Comparison of ENCODE assay signal across 1 cellular context in genomic region chr22:41444360-41445170, GRCh38.
TF ChIP-seq lines count a peak whose summit lies in the region.

No MANE protein-coding gene starts in this region.

TF ChIP-seq in HepG2, 621 proteins besides CTCF, POLR2A, EP300 and RAD21 (continued from another document and continues in another):
- peak; percentile 42; the same call in 1 of the 2 replicates for TF ChIP-seq ZNF609 (CRISPR knock-in tag; IDR thresholded peaks at IDR 0.05; ENCODE audit: borderline replicate concordance)
- TF ChIP-seq IRF2 (CRISPR knock-in tag; IDR thresholded peaks at IDR 0.05) = peak; percentile 76
- TF ChIP-seq ZNF564 (CRISPR knock-in tag; IDR thresholded peaks at IDR 0.05) = peak; percentile 48; the same call in 1 of the 2 replicates
- TF ChIP-seq FOXK1 (CRISPR knock-in tag; IDR thresholded peaks at IDR 0.05; ENCODE audit: borderline replicate concordance, low read depth) = peak; percentile 16; the same call in 1 of the 2 replicates
- no peak for TF ChIP-seq ZNF207 (IDR thresholded peaks at IDR 0.05; ENCODE audit: borderline replicate concordance)
- TF ChIP-seq RXRB (CRISPR knock-in tag; IDR thresholded peaks at IDR 0.05; ENCODE audit: borderline replicate concordance) = peak; percentile 27; the same call in 1 of the 2 replicates
- no peak for TF ChIP-seq PRMT3 (CRISPR knock-in tag; IDR thresholded peaks at IDR 0.05; ENCODE audit: borderline replicate concordance, low read depth)
- TF ChIP-seq ZNF451 (CRISPR knock-in tag; IDR thresholded peaks at IDR 0.05) = no peak; the same call in 1 of the 2 replicates
- no peak for TF ChIP-seq ZNF781 (CRISPR knock-in tag; IDR thresholded peaks at IDR 0.05; ENCODE audit: borderline replicate concordance, not compliant biosample characterization)
- peak; percentile 90 for TF ChIP-seq ZBTB7A (CRISPR knock-in tag; IDR thresholded peaks at IDR 0.05)
- TF ChIP-seq U2AF2 (IDR thresholded peaks at IDR 0.05; ENCODE audit: low read depth, low read length) = no peak
- TF ChIP-seq ZNF75D (CRISPR knock-in tag; IDR thresholded peaks at IDR 0.05; ENCODE audit: borderline replicate concordance) = no peak
- no peak for TF ChIP-seq MYNN (CRISPR knock-in tag; IDR thresholded peaks at IDR 0.05; ENCODE audit: low read depth)
- peak; percentile 16 for TF ChIP-seq ARID5B (CRISPR knock-in tag; IDR thresholded peaks at IDR 0.05)
- peak; percentile 51 for TF ChIP-seq TAF1 (CRISPR knock-in tag; IDR thresholded peaks at IDR 0.05)
- TF ChIP-seq ZNF326 (CRISPR knock-in tag; IDR thresholded peaks at IDR 0.05; ENCODE audit: borderline replicate concordance) = no peak
- TF ChIP-seq KLF16 (CRISPR knock-in tag; IDR thresholded peaks at IDR 0.05) = peak in 1 of 2 experiments; percentile 64; a peak in 1 of 4 replicates
- peak; percentile 84 for TF ChIP-seq SUZ12 (IDR thresholded peaks at IDR 0.05; ENCODE audit: low read depth, low read length)
- peak; percentile 24; the same call in 1 of the 2 replicates for TF ChIP-seq ZNF430 (CRISPR knock-in tag; IDR thresholded peaks at IDR 0.05)
- TF ChIP-seq PAXIP1 (CRISPR knock-in tag; conservative IDR thresholded peaks at IDR 0.05) = peak; percentile 34; the same call in 1 of the 2 replicates
- peak; percentile 63 for TF ChIP-seq ATF1 (CRISPR knock-in tag; IDR thresholded peaks at IDR 0.05)
- peak; percentile 38; the same call in 1 of the 2 replicates for TF ChIP-seq HDAC1 (CRISPR knock-in tag; IDR thresholded peaks at IDR 0.05)
- TF ChIP-seq RARA (CRISPR knock-in tag; IDR thresholded peaks at IDR 0.05) = peak; percentile 9; the same call in 1 of the 2 replicates
- peak; percentile 58; the same call in 1 of the 2 replicates for TF ChIP-seq PHF21A (CRISPR knock-in tag; IDR thresholded peaks at IDR 0.05)
- peak; percentile 36; the same call in 1 of the 2 replicates for TF ChIP-seq SMAD1 (CRISPR knock-in tag; IDR thresholded peaks at IDR 0.05; ENCODE audit: borderline replicate concordance, low read depth)
- TF ChIP-seq CREB1 (IDR thresholded peaks at IDR 0.05) = no peak
- peak; percentile 83 for TF ChIP-seq CREB1 (CRISPR knock-in tag; IDR thresholded peaks at IDR 0.05)
- no peak for TF ChIP-seq ZBTB21 (CRISPR knock-in tag; IDR thresholded peaks at IDR 0.05)
- TF ChIP-seq HNF4G (IDR thresholded peaks at IDR 0.05; ENCODE audit: borderline replicate concordance, low read depth, low read length) = no peak
- 0 out of 2 replicates have a peak, but pooled peaks have one; percentile 47 for TF ChIP-seq HNF4G (CRISPR knock-in tag; IDR thresholded peaks at IDR 0.05; ENCODE audit: borderline replicate concordance, low read depth)
- peak; percentile 37; the same call in 1 of the 2 replicates for TF ChIP-seq SIX1 (CRISPR knock-in tag; IDR thresholded peaks at IDR 0.05; ENCODE audit: borderline replicate concordance)
- peak; percentile 84 for TF ChIP-seq GATAD1 (CRISPR knock-in tag; IDR thresholded peaks at IDR 0.05)
- peak; percentile 54 for TF ChIP-seq SALL1 (CRISPR knock-in tag; IDR thresholded peaks at IDR 0.05)
- no peak for TF ChIP-seq ZNF790 (CRISPR knock-in tag; IDR thresholded peaks at IDR 0.05; ENCODE audit: borderline replicate concordance)
- 0 out of 2 replicates have a peak, but pooled peaks have one; percentile 21 for TF ChIP-seq DR1 (CRISPR knock-in tag; IDR thresholded peaks at IDR 0.05)
- peak; percentile 89 for TF ChIP-seq NR2F6 (IDR thresholded peaks at IDR 0.05)
- peak; percentile 71 for TF ChIP-seq NR2F6 (CRISPR knock-in tag; IDR thresholded peaks at IDR 0.05)
- TF ChIP-seq SATB2 (CRISPR knock-in tag; IDR thresholded peaks at IDR 0.05) = 0 out of 2 replicates have a peak, but pooled peaks have one; percentile 14
- TF ChIP-seq RBFOX2 (IDR thresholded peaks at IDR 0.05; ENCODE audit: low read depth, low read length) = peak; percentile 74; the same call in 1 of the 2 replicates
- peak; percentile 42; the same call in 1 of the 2 replicates for TF ChIP-seq RFXAP (CRISPR knock-in tag; IDR thresholded peaks at IDR 0.05; ENCODE audit: borderline replicate concordance)
- TF ChIP-seq ELK4 (CRISPR knock-in tag; IDR thresholded peaks at IDR 0.05; ENCODE audit: borderline replicate concordance) = no peak
- TF ChIP-seq DMAP1 (CRISPR knock-in tag; IDR thresholded peaks at IDR 0.05) = peak; percentile 66; the same call in 1 of the 2 replicates
- no peak for TF ChIP-seq TRIM24 (CRISPR knock-in tag; IDR thresholded peaks at IDR 0.05)
- TF ChIP-seq SP2 (CRISPR knock-in tag; IDR thresholded peaks at IDR 0.05) = no peak
- TF ChIP-seq PHF5A (CRISPR knock-in tag; IDR thresholded peaks at IDR 0.05; ENCODE audit: low read depth, unreplicated experiment) = peak; percentile 19
- peak; percentile 64; the same call in 1 of the 2 replicates for TF ChIP-seq SPEN (CRISPR knock-in tag; IDR thresholded peaks at IDR 0.05; ENCODE audit: low read depth)
- peak; percentile 12; the same call in 1 of the 2 replicates for TF ChIP-seq ARNT2 (CRISPR knock-in tag; IDR thresholded peaks at IDR 0.05; ENCODE audit: low read depth)
- TF ChIP-seq FOSL2 (CRISPR knock-in tag; IDR thresholded peaks at IDR 0.05) = peak; percentile 6; the same call in 1 of the 2 replicates
- peak; percentile 72 for TF ChIP-seq MEF2D (CRISPR knock-in tag; IDR thresholded peaks at IDR 0.05)
- peak; percentile 42; the same call in 1 of the 2 replicates for TF ChIP-seq ZNF281 (CRISPR knock-in tag; IDR thresholded peaks at IDR 0.05; ENCODE audit: borderline replicate concordance)
- TF ChIP-seq ZNF34 (CRISPR knock-in tag; IDR thresholded peaks at IDR 0.05; ENCODE audit: borderline replicate concordance) = 0 out of 2 replicates have a peak, but pooled peaks have one; percentile 24
- TF ChIP-seq RCOR2 (CRISPR knock-in tag; IDR thresholded peaks at IDR 0.05) = no peak
- peak; percentile 13; the same call in 1 of the 2 replicates for TF ChIP-seq THAP7 (CRISPR knock-in tag; IDR thresholded peaks at IDR 0.05)
